In genomic region chr18:56927795-56928194, GRCh38 we compare ENCODE assay signal across 30 cellular contexts.
"Had no signal": no experiment of that assay in that cellular context is flagged by ENCODE, and none has a peak within 500 bp of the region (broad histone marks: within the 10 kb centered on the region; RNA-seq: fewer than 3 reads in every experiment).

No MANE protein-coding gene starts in this region.

- H3K27me3 Mint-ChIP-seq: activated CD4-positive, alpha-beta T cell treated with anti-CD3 and anti-CD28 coated beads, Interleukin-2, amount 10 ng/mL, durations not matched to agents 24 days and 14 days; activated CD8-positive, alpha-beta T cell treated with anti-CD3 and anti-CD28 coated beads for 36 hours; activated naive CD4-positive, alpha-beta T cell treated with anti-CD3 and anti-CD28 coated beads, Interleukin-2, amount 10 ng/mL, durations not matched to agents 7 days and 5 days; activated naive CD8-positive, alpha-beta T cell; activated naive CD8-positive, alpha-beta T cell treated with anti-CD3 and anti-CD28 coated beads, Interleukin-2, amount 50 U/mL, for 24 hours; central memory CD8-positive, alpha-beta T cell had no signal

- H3K4me1 ChIP-seq: Peyer's patch, SJSA1 had no signal

- H3K27ac ChIP-seq: cardiac muscle cell, Peyer's patch, SJSA1 had no signal

- H3K9me3 Mint-ChIP-seq: activated CD4-positive, alpha-beta T cell treated with anti-CD3 and anti-CD28 coated beads, Interleukin-2, amount 10 ng/mL, durations not matched to agents 24 days and 14 days; activated CD8-positive, alpha-beta T cell treated with anti-CD3 and anti-CD28 coated beads for 36 hours; activated naive CD4-positive, alpha-beta T cell treated with anti-CD3 and anti-CD28 coated beads, Interleukin-2, amount 10 ng/mL, durations not matched to agents 7 days and 5 days; activated naive CD8-positive, alpha-beta T cell treated with anti-CD3 and anti-CD28 coated beads, Interleukin-2, amount 50 U/mL, for 24 hours; activated T-helper 1 cell treated with anti-CD3 and anti-CD28 coated beads, Interleukin-12 subunit alpha, Interleukin-12 subunit beta, Interleukin-2, Interleukin-4 antibody, amounts not matched to agents 30 ng/mL and 10 ng/mL and 1 ng/mL, durations not matched to agents 14 hours and 24 hours and 36 hours; central memory CD8-positive, alpha-beta T cell; T-helper 1 cell treated with Interleukin-12 subunit alpha and Interleukin-12 subunit beta and Interleukin-4 antibody, amounts not matched to agents 30 μg/mL and 1 μg/mL, for 36 hours; T-helper 2 cell treated with Interferon-gamma antibody and Interleukin-4, amounts not matched to agents 5 μg/mL and 100 μg/mL, for 36 hours had no signal

- H3K4me3 ChIP-seq: cardiac muscle cell, Peyer's patch, SJSA1 had no signal

- H3K9me3 ChIP-seq: Peyer's patch, SJSA1, SK-N-SH had no signal

- H3K27me3 ChIP-seq: cardiac muscle cell, Peyer's patch, SJSA1 had no signal

- ATAC-seq: activated CD8-positive, alpha-beta T cell treated with anti-CD3 and anti-CD28 coated beads for 36 hours; activated naive CD8-positive, alpha-beta T cell treated with anti-CD3 and anti-CD28 coated beads, Interleukin-2, amount 50 U/mL, for 24 hours; PC-3 had no signal

- H3K36me3 ChIP-seq: cardiac muscle cell, Peyer's patch, SJSA1 had no signal

- DNase-seq: activated CD4-positive, alpha-beta T cell treated with anti-CD3 and anti-CD28 coated beads, Interleukin-2, amount 10 ng/mL, durations not matched to agents 24 days and 14 days; activated CD4-positive, alpha-beta T cell treated with anti-CD3 and anti-CD28 coated beads, Interleukin-2, amount 50 U/mL, for 4 hours; activated CD8-positive, alpha-beta T cell treated with anti-CD3 and anti-CD28 coated beads for 36 hours; activated effector memory CD4-positive, alpha-beta T cell treated with Interleukin-2 at 50 U/mL for 16 hours; activated naive CD4-positive, alpha-beta T cell treated with anti-CD3 and anti-CD28 coated beads, Interleukin-2, amount 10 ng/mL, durations not matched to agents 7 days and 5 days; activated naive CD8-positive, alpha-beta T cell treated with anti-CD3 and anti-CD28 coated beads, Interleukin-2, amount 50 U/mL, for 24 hours; activated T-cell treated with anti-CD3 and anti-CD28 coated beads, Interleukin-2, amount 50 U/mL, for 1 hour; amniotic stem cell; aorta; MM.1S; MV-4-11; NCI-H1092; NCI-H1436 treated with DMSO at 0.1 percent for 48 hours; NCI-H1694 treated with DMSO at 0.1 percent for 48 hours; NCI-H2029; NCI-H345; NCI-H524 treated with DMSO at 0.1 percent for 48 hours; PC-3; Peyer's patch; RPMI8226; SHP77 treated with DMSO at 0.1 percent for 48 hours; SK-N-SH had no signal

- H3K27ac Mint-ChIP-seq: activated CD4-positive, alpha-beta T cell treated with anti-CD3 and anti-CD28 coated beads, Interleukin-2, amount 10 ng/mL, durations not matched to agents 24 days and 14 days; activated CD8-positive, alpha-beta T cell treated with anti-CD3 and anti-CD28 coated beads for 36 hours; activated naive CD4-positive, alpha-beta T cell treated with anti-CD3 and anti-CD28 coated beads, Interleukin-2, amount 10 ng/mL, durations not matched to agents 7 days and 5 days; activated naive CD8-positive, alpha-beta T cell; activated naive CD8-positive, alpha-beta T cell treated with anti-CD3 and anti-CD28 coated beads, Interleukin-2, amount 50 U/mL, for 24 hours; activated T-helper 1 cell treated with anti-CD3 and anti-CD28 coated beads, Interleukin-12 subunit alpha, Interleukin-12 subunit beta, Interleukin-2, Interleukin-4 antibody, amounts not matched to agents 30 ng/mL and 10 ng/mL and 1 ng/mL, durations not matched to agents 14 hours and 24 hours and 36 hours; T-helper 1 cell treated with Interleukin-12 subunit alpha and Interleukin-12 subunit beta and Interleukin-4 antibody, amounts not matched to agents 30 μg/mL and 1 μg/mL, for 36 hours; T-helper 2 cell treated with Interferon-gamma antibody and Interleukin-4, amounts not matched to agents 5 μg/mL and 100 μg/mL, for 36 hours had no signal

- H3K4me3 Mint-ChIP-seq: activated CD4-positive, alpha-beta T cell treated with anti-CD3 and anti-CD28 coated beads, Interleukin-2, amount 10 ng/mL, durations not matched to agents 24 days and 14 days; activated CD8-positive, alpha-beta T cell treated with anti-CD3 and anti-CD28 coated beads for 36 hours; activated naive CD4-positive, alpha-beta T cell treated with anti-CD3 and anti-CD28 coated beads, Interleukin-2, amount 10 ng/mL, durations not matched to agents 7 days and 5 days; activated naive CD8-positive, alpha-beta T cell; activated naive CD8-positive, alpha-beta T cell treated with anti-CD3 and anti-CD28 coated beads, Interleukin-2, amount 50 U/mL, for 24 hours; activated T-helper 1 cell treated with anti-CD3 and anti-CD28 coated beads, Interleukin-12 subunit alpha, Interleukin-12 subunit beta, Interleukin-2, Interleukin-4 antibody, amounts not matched to agents 30 ng/mL and 10 ng/mL and 1 ng/mL, durations not matched to agents 14 hours and 24 hours and 36 hours; central memory CD8-positive, alpha-beta T cell; T-helper 1 cell treated with Interleukin-12 subunit alpha and Interleukin-12 subunit beta and Interleukin-4 antibody, amounts not matched to agents 30 μg/mL and 1 μg/mL, for 36 hours; T-helper 2 cell treated with Interferon-gamma antibody and Interleukin-4, amounts not matched to agents 5 μg/mL and 100 μg/mL, for 36 hours had no signal

- H3K4me2 ChIP-seq: SK-N-SH had no signal

- H3K4me1 Mint-ChIP-seq: activated naive CD4-positive, alpha-beta T cell treated with anti-CD3 and anti-CD28 coated beads, Interleukin-2, amount 10 ng/mL, durations not matched to agents 7 days and 5 days had no signal

- H3K9ac ChIP-seq: SK-N-SH had no signal

- FAIRE-seq: TTC549 had no signal

- H3K9me2 ChIP-seq: SK-N-SH had no signal
